22 cellular contexts compared by ENCODE assay signal in the genomic region with DNA sequence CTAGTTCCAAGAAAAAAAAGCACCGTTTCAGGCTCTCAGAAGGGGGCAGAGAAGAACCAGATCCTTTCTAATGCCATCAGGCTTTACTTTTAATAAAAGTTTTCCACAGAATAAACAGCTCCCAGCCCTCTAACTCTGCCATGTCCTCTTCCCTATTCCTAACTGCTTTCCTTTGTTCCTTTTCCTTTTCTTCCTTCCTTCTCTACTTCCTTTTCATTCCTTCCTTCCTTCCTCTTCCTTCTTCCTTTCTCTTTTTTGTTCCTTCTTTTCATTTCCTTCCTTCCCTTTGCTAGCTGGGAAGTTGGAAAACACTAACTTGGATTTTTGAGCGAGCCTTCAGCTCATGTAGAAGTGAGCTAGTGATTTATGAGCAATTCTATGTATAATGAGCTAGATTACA. TPM values are rescaled to one million over a fixed set of nuclear protein-coding genes. Genes with fewer than 3 reads are reported as not detected.
"Had no signal": no experiment of that assay in that cellular context is flagged by ENCODE, and none has a peak within 500 bp of the region (broad histone marks: within the 10 kb centered on the region; RNA-seq: fewer than 3 reads in every experiment).

No MANE protein-coding gene starts in this region.

- ATAC-seq: effector memory CD8-positive, alpha-beta T cell; left ventricle myocardium superior; right cardiac atrium; stimulated activated effector memory CD8-positive, alpha-beta T cell treated with anti-CD3 and anti-CD28 coated beads, Interleukin-12 subunit alpha, Interleukin-12 subunit beta, amount 100 ng/mL, for 72 hours had no signal

- H3K27me3 ChIP-seq: hepatocyte, SJCRH30, tibial nerve had no signal

- H3K27me3 Mint-ChIP-seq: dendritic cell treated with granulocyte-macrophage colony-stimulating factor and Interleukin-4, amounts not matched to agents 40 ng/mL and 50 ng/mL, for 4 days; effector memory CD8-positive, alpha-beta T cell had no signal

- H3K4me2 ChIP-seq: hepatocyte had no signal

- H3K4me3 Mint-ChIP-seq: dendritic cell treated with granulocyte-macrophage colony-stimulating factor and Interleukin-4, amounts not matched to agents 40 ng/mL and 50 ng/mL, for 4 days; effector memory CD8-positive, alpha-beta T cell; stimulated activated effector memory CD8-positive, alpha-beta T cell treated with anti-CD3 and anti-CD28 coated beads, Interleukin-12 subunit alpha, Interleukin-12 subunit beta, amount 100 ng/mL, for 72 hours had no signal

- H3K4me1 Mint-ChIP-seq: stimulated activated effector memory CD8-positive, alpha-beta T cell treated with anti-CD3 and anti-CD28 coated beads, Interleukin-12 subunit alpha, Interleukin-12 subunit beta, amount 100 ng/mL, for 72 hours had no signal

- H3K27ac ChIP-seq: hepatocyte, SJCRH30, tibial nerve, WERI-Rb-1 had no signal

- H3K9me3 Mint-ChIP-seq: dendritic cell treated with granulocyte-macrophage colony-stimulating factor and Interleukin-4, amounts not matched to agents 40 ng/mL and 50 ng/mL, for 4 days; effector memory CD8-positive, alpha-beta T cell; stimulated activated effector memory CD8-positive, alpha-beta T cell treated with anti-CD3 and anti-CD28 coated beads, Interleukin-12 subunit alpha, Interleukin-12 subunit beta, amount 100 ng/mL, for 72 hours had no signal

- H3K27ac Mint-ChIP-seq: dendritic cell treated with granulocyte-macrophage colony-stimulating factor and Interleukin-4, amounts not matched to agents 40 ng/mL and 50 ng/mL, for 4 days; effector memory CD8-positive, alpha-beta T cell had no signal

- H3K4me3 ChIP-seq: hepatocyte, SJCRH30, tibial nerve had no signal

- H3K9me3 ChIP-seq: SJCRH30, tibial nerve had no signal

- H2AFZ ChIP-seq: hepatocyte had no signal

- H3K4me1 ChIP-seq: SJCRH30, tibial nerve had no signal

- DNase-seq: activated CD4-positive, alpha-beta T cell treated with anti-CD3 and anti-CD28 coated beads for 48 hours; activated gamma-delta T cell; activated T-cell treated with anti-CD3 and anti-CD28 coated beads for 4 hours; effector memory CD8-positive, alpha-beta T cell; left ventricle myocardium superior; posterior cingulate gyrus; right cardiac atrium; SJCRH30; small intestine; SW 1271; T1000; WERI-Rb-1 had no signal

RNA-seq across cellular contexts. Expression of gene PCAT6, which starts 48.7 kb away (rescaled TPM):
- total RNA-seq: kidney epithelial cell, subcutaneous adipose tissue, tibial nerve had no signal

RNA-seq across cellular contexts. Expression of gene SYT2, which starts 51.8 kb away (rescaled TPM):
- total RNA-seq: activated CD8-positive, alpha-beta memory T cell treated with anti-CD3 and anti-CD28 coated beads for 36 hours; epithelial cell of proximal tubule; left ventricle myocardium superior; mesenteric fat pad; myocyte; right cardiac atrium had no signal
